ENCODE assay signal across 8 cellular contexts in genomic region chr3:50350213-50350526, GRCh38. TPM values are rescaled to one million over a fixed set of nuclear protein-coding genes. Genes with fewer than 3 reads are reported as not detected.
A peak's percentile ranks its signal among the peaks of the same experiment; 100 is the strongest.
DNase-seq lines count a peak whose midpoint lies in the region; ATAC-seq and TF ChIP-seq lines count a peak whose summit lies in the region.

No MANE protein-coding gene starts in this region.

- peaks cover 7% of the 10 kb centered on the region for H3K79me2 ChIP-seq in neural cell (replicated peaks; ENCODE audit: insufficient read depth, low read length)

- H3K27me3 ChIP-seq in effector memory CD4-positive, alpha-beta T cell (replicated peaks; ENCODE audit: control insufficient read depth, insufficient read depth, low read length, poor library complexity, severe bottlenecking): no peaks in the 10 kb centered on the region
- H3K27me3 ChIP-seq in neural cell (ENCODE audit: insufficient read depth, low read depth, low read length): peaks cover 6% of the 10 kb centered on the region

- peak overlapping the region; percentile 87 for H3K27ac ChIP-seq in C4-2B
- H3K27ac ChIP-seq in effector memory CD4-positive, alpha-beta T cell (ENCODE audit: insufficient read depth, low read length, poor library complexity, severe bottlenecking): peak overlapping the region; percentile 94
- peak overlapping the region; percentile 86 for H3K27ac ChIP-seq in neural cell (ENCODE audit: low read length)

- H4K20me1 ChIP-seq in neural cell (ENCODE audit: insufficient read depth): no peaks in the 10 kb centered on the region

- peak overlapping the region; percentile 94 for H3K4me2 ChIP-seq in neural cell (ENCODE audit: low read length)

- TF ChIP-seq EP300 in neural cell (conservative IDR thresholded peaks at IDR 0.05; ENCODE audit: poor library complexity, severe bottlenecking): no peak

- TF ChIP-seq RAD21 in neural cell (conservative IDR thresholded peaks at IDR 0.05): no peak

- peak overlapping the region; percentile 57 for H2AFZ ChIP-seq in neural cell (ENCODE audit: low read depth, low read length)

- no peak for ATAC-seq in omental fat pad (ENCODE audit: low FRiP score)

- H3K9ac ChIP-seq in neural cell (ENCODE audit: low read length): peak overlapping the region; percentile 76

- H3F3A ChIP-seq in neural cell (ENCODE audit: insufficient read depth, low read length, poor library complexity, severe bottlenecking): no peaks in the 10 kb centered on the region

- H3K4me1 ChIP-seq in effector memory CD4-positive, alpha-beta T cell (ENCODE audit: control insufficient read depth, insufficient read depth, low read length, poor library complexity, severe bottlenecking): peaks cover 43% of the 10 kb centered on the region

- no peak for DNase-seq in NB4 (ENCODE audit: low read depth)
- no peak for DNase-seq in effector memory CD4-positive, alpha-beta T cell
- no peak for DNase-seq in omental fat pad (ENCODE audit: low spot score)
- DNase-seq in DMS53 (lab: John Stamatoyannopoulos, UW): no peak
- DNase-seq in NK-92 (lab: John Stamatoyannopoulos, UW; ENCODE audit: unreplicated experiment): no peak
- DNase-seq in middle frontal gyrus (ENCODE audit: extremely low spot score, low spot score): no peak

- H3K36me3 ChIP-seq in effector memory CD4-positive, alpha-beta T cell (ENCODE audit: control insufficient read depth, insufficient read depth, low read length): peaks cover 42% of the 10 kb centered on the region
- no peaks in the 10 kb centered on the region for H3K36me3 ChIP-seq in neural cell (ENCODE audit: insufficient read depth, low read length)

- H3K4me3 ChIP-seq in NB4 (ENCODE audit: low read depth, low read length) (peak overlapping the region; percentile 86), neural cell (ENCODE audit: low read length) (peak overlapping the region; percentile 77)
- peak overlapping the region; percentile 81 for H3K4me3 ChIP-seq in effector memory CD4-positive, alpha-beta T cell (ENCODE audit: insufficient read depth, low read depth, low read length, poor library complexity, severe bottlenecking)

- no peak for TF ChIP-seq POLR2A in NB4 (IDR thresholded peaks at IDR 0.05; ENCODE audit: extremely low read depth, insufficient read length)

- no peaks in the 10 kb centered on the region for H3K9me3 ChIP-seq in effector memory CD4-positive, alpha-beta T cell (ENCODE audit: control insufficient read depth, low read length)
- H3K9me3 ChIP-seq in neural cell (ENCODE audit: low read length): no peaks in the 10 kb centered on the region

- no peak for TF ChIP-seq CTCF in C4-2B (conservative IDR thresholded peaks at IDR 0.05)
- TF ChIP-seq CTCF in NB4 (IDR thresholded peaks at IDR 0.05; ENCODE audit: low read depth, low read length): no peak
- no peak for TF ChIP-seq CTCF in neural cell (IDR thresholded peaks at IDR 0.05; ENCODE audit: poor library complexity, severe bottlenecking)
- no peak for TF ChIP-seq CTCF in omental fat pad (IDR thresholded peaks at IDR 0.05)

- no peaks in the 10 kb centered on the region for H3K9me2 ChIP-seq in neural cell (ENCODE audit: insufficient read depth, low read length)

TF ChIP-seq in neural cell, 6 proteins besides CTCF, POLR2A, EP300 and RAD21:
- no peak for TF ChIP-seq MXI1 (conservative IDR thresholded peaks at IDR 0.05; ENCODE audit: poor library complexity, severe bottlenecking)
- TF ChIP-seq POLR2AphosphoS5 (IDR thresholded peaks at IDR 0.05): no peak
- TF ChIP-seq SMC3 (conservative IDR thresholded peaks at IDR 0.05; ENCODE audit: poor library complexity): no peak
- TF ChIP-seq EZH2 (IDR thresholded peaks at IDR 0.05; ENCODE audit: borderline replicate concordance, insufficient read depth, low read length, poor library complexity, severe bottlenecking): no peak
- TF ChIP-seq TAF1 (IDR thresholded peaks at IDR 0.05; ENCODE audit: low read depth): no peak
- TF ChIP-seq REST (IDR thresholded peaks at IDR 0.05; ENCODE audit: borderline replicate concordance): no peak

RNA-seq across cellular contexts. Expression of gene NPRL2, which starts 0.4 kb away (rescaled TPM):
- 118 and 128 TPM in 2 replicates for polyA plus RNA-seq in neural cell
- polyA minus RNA-seq in neural cell: 38.0 and 38.5 TPM in 2 replicates
- total RNA-seq in omental fat pad: 10 to 100 TPM in 3 of 4 donors, 1 to 10 TPM in 1; 9.5 to 22.7 (median 13.9) TPM

RNA-seq across cellular contexts. Expression of gene CYB561D2, which starts 0.5 kb away (rescaled TPM):
- polyA plus RNA-seq in neural cell: 21.2 and 28.9 TPM in 2 replicates
- 16.4 and 18.0 TPM in 2 replicates for polyA minus RNA-seq in neural cell
- 10 to 100 TPM; 26.4 to 33.7 (median 30.2) TPM for total RNA-seq in omental fat pad

RNA-seq across cellular contexts. Expression of gene ZMYND10, which starts 4.6 kb away (rescaled TPM):
- polyA plus RNA-seq in neural cell: 5.0 and 5.2 TPM in 2 replicates
- polyA minus RNA-seq in neural cell: 0.97 and 1.3 TPM in 2 replicates
- 1 to 10 TPM in 1 of 4 donors, under 1 TPM in 3; 0.28 to 2.1 (median 0.64) TPM for total RNA-seq in omental fat pad

RNA-seq across cellular contexts. Expression of gene TMEM115, which starts 9.2 kb away (rescaled TPM):
- 17.8 and 24.7 TPM in 2 replicates for polyA plus RNA-seq in neural cell
- polyA minus RNA-seq in neural cell: 38.1 and 43.1 TPM in 2 replicates
- 10 to 100 TPM; 41.5 to 70.6 (median 52.1) TPM for total RNA-seq in omental fat pad

RNA-seq across cellular contexts. Expression of gene RASSF1, which starts 9.5 kb away (rescaled TPM):
- polyA plus RNA-seq in neural cell: 51.4 and 54.0 TPM in 2 replicates
- polyA minus RNA-seq in neural cell: 18.1 and 19.0 TPM in 2 replicates
- 10 to 100 TPM; 42.1 to 82.0 (median 53.3) TPM for total RNA-seq in omental fat pad
